In genomic region chr2:39550701-39551285, GRCh38 we compare ENCODE assay signal across 20 cellular contexts.
DNase-seq lines count a peak whose midpoint lies in the region; ATAC-seq, FAIRE-seq and TF ChIP-seq lines count a peak whose summit lies in the region.
"Had no signal": no experiment of that assay in that cellular context is flagged by ENCODE, and none has a peak within 500 bp of the region (broad histone marks: within the 10 kb centered on the region; RNA-seq: fewer than 3 reads in every experiment).

No MANE protein-coding gene starts in this region.

- H3F3A ChIP-seq in PC-3 (ENCODE audit: low read length, unreplicated experiment), result peaks cover 4% of the 10 kb centered on the region

- no peak for TF ChIP-seq POLR2A in GM12892 (IDR thresholded peaks at IDR 0.05; ENCODE audit: low read depth, low read length)

- H3K4me3 ChIP-seq in PC-3 (ENCODE audit: low read length) (no peak overlapping the region; the same call in 1 of the 2 replicates), mucosa of descending colon (no peak overlapping the region), ascending aorta (no peak overlapping the region)
- H3K4me3 ChIP-seq: BLaER1, thoracic aorta had no signal

- H3K27me3 ChIP-seq in PC-3 (ENCODE audit: low read length) (no peaks in the 10 kb centered on the region), ascending aorta (no peaks in the 10 kb centered on the region)
- H3K27me3 ChIP-seq: BLaER1 had no signal

- H3K36me3 ChIP-seq in PC-3 (ENCODE audit: low read depth, low read length) (no peaks in the 10 kb centered on the region), mucosa of descending colon (ENCODE audit: low read depth) (no peaks in the 10 kb centered on the region), ascending aorta (no peaks in the 10 kb centered on the region)
- H3K36me3 ChIP-seq: BLaER1, thoracic aorta had no signal

- H2AFZ ChIP-seq in PC-3 (ENCODE audit: low read length), result peak overlapping the region; percentile 12; the same call in 1 of the 2 replicates

- POLR2A ChIA-PET in PC-3 (lab: Charles Lee; ENCODE audit: unreplicated experiment), result interaction anchor here (0.6 kb wide), 2 partner anchors 17 to 93 kb away, joined by 3 to 5 read pairs; no protein-coding TSS in a partner anchor

- no peak overlapping the region for H3K9ac ChIP-seq in PC-3 (ENCODE audit: low read length)
- H3K9ac ChIP-seq: BLaER1 had no signal

- TF ChIP-seq CTCF in PC-3 (conservative IDR thresholded peaks at IDR 0.05; ENCODE audit: low read depth, low read length) (no peak), mucosa of descending colon (IDR thresholded peaks at IDR 0.05) (no peak), ascending aorta (IDR thresholded peaks at IDR 0.05) (no peak)

- peak overlapping the region; percentile 46 for H3K4me2 ChIP-seq in PC-3 (ENCODE audit: low read length)
- H3K4me2 ChIP-seq: BLaER1 had no signal

- no peaks in the 10 kb centered on the region for H3K79me2 ChIP-seq in PC-3 (ENCODE audit: low read length)

- BruUV-seq in PC-3 (replicated peaks; lab: Mats Ljungman, UMichigan), result no TSS peak

- H3K9me2 ChIP-seq in PC-3 (replicated peaks; ENCODE audit: low read length), result no peaks in the 10 kb centered on the region

- ATAC-seq in PC-3, result peak; percentile 83
- peak; percentile 89 for ATAC-seq in mucosa of descending colon
- ATAC-seq in GM18498 (IDR thresholded peaks at IDR 0.05; ENCODE audit: unreplicated experiment), result no peak
- ATAC-seq: activated naive CD4-positive, alpha-beta T cell treated with anti-CD3 and anti-CD28 coated beads, Interleukin-2, amount 50 U/mL, for 72 hours had no signal

- H3K27ac ChIP-seq in PC-3 (ENCODE audit: low read length) (peak overlapping the region; percentile 57), ascending aorta (no peak overlapping the region)
- H3K27ac ChIP-seq: BLaER1, thoracic aorta had no signal

- H3K9me3 ChIP-seq in PC-3 (ENCODE audit: low read length) (peaks cover 12% of the 10 kb centered on the region), mucosa of descending colon (no peaks in the 10 kb centered on the region), ascending aorta (no peaks in the 10 kb centered on the region)
- H3K9me3 ChIP-seq: BLaER1, thoracic aorta had no signal

- FAIRE-seq in GM12892 (lab: Jason Lieb, UNC), result peak; percentile 72
- FAIRE-seq: endometrium, GM19239 had no signal

- CTCF ChIA-PET in PC-3 (lab: Charles Lee), result interaction anchor here (0.5 to 0.6 kb wide), 2 partner anchors 38 to 113 kb away, joined by 3 to 6 read pairs; no protein-coding TSS in a partner anchor

- intact Hi-C loops in PC-3 (cut with micrococcal nuclease) (no loop called here), mucosa of descending colon (cut with DNase I, micrococcal nuclease) (no loop called here), ascending aorta (cut with DNase I) (no loop called here)

- H4K20me1 ChIP-seq in PC-3 (ENCODE audit: low read length), result no peaks in the 10 kb centered on the region
- H4K20me1 ChIP-seq: BLaER1 had no signal

- H3K4me1 ChIP-seq in PC-3 (ENCODE audit: insufficient read depth, low read length) (peaks cover 30% of the 10 kb centered on the region), mucosa of descending colon (ENCODE audit: low read depth) (peaks cover 12% of the 10 kb centered on the region), ascending aorta (no peaks in the 10 kb centered on the region)
- H3K4me1 ChIP-seq: BLaER1 had no signal

- no peak for DNase-seq in GM12892 (ENCODE audit: insufficient read length)
- peak; percentile 62 for DNase-seq in PC-3
- peak; percentile 11 to 65 for DNase-seq in dermis microvascular lymphatic vessel endothelial cell (ENCODE audit: low read depth in 2 of 2)
- no peak for DNase-seq in mucosa of descending colon
- no peak for DNase-seq in NCI-H446 treated with DMSO at 0.1 percent for 48 hours (lab: John Stamatoyannopoulos, UW)
- no peak for DNase-seq in MV-4-11 (lab: John Stamatoyannopoulos, UW)
- DNase-seq in ascending aorta (ENCODE audit: low spot score in 2 of 2), result no peak
- DNase-seq: activated B cell treated with CpG ODN at 0.5 μM for 24 hours; DND-41; glutamatergic neuron; islet precursor cell; NCI-H2171 treated with DMSO at 0.1 percent for 48 hours; NK-92 treated with Interleukin-12 subunit alpha and Interleukin-12 subunit beta, amount 100 ng/mL, for 24 hours; posterior cingulate gyrus had no signal

Comparison
In these comparisons a context has a peak if more than half of its experiments do, and no peak if none do; other contexts are left out.
1. DNase-seq: peak in PC-3 (single experiment) and dermis microvascular lymphatic vessel endothelial cell (2 of 2); none in GM12892 (single experiment), mucosa of descending colon (0 of 3), NCI-H446 treated with DMSO at 0.1 percent for 48 hours (single experiment), MV-4-11 (single experiment) and ascending aorta (0 of 2).